In genomic region chr3:45545476-45545875, GRCh38 we compare ENCODE assay signal across 1 cellular context.
TF ChIP-seq lines count a peak whose summit lies in the region.

No MANE protein-coding gene starts in this region.

TF ChIP-seq in endothelial cell of umbilical vein, 7 proteins besides CTCF, POLR2A, EP300 and RAD21 (continued from another document):
- no peak for TF ChIP-seq POLR2AphosphoS5 (IDR thresholded peaks at IDR 0.05; ENCODE audit: insufficient read depth, low read depth, low read length)
- peak; percentile 26 for TF ChIP-seq FOS (IDR thresholded peaks at IDR 0.05; ENCODE audit: borderline replicate concordance, insufficient read depth, low read length)
